8 cellular contexts compared by ENCODE assay signal in genomic region chrX:136525738-136526606, GRCh38. TPM values are rescaled to one million over a fixed set of nuclear protein-coding genes. Genes with fewer than 3 reads are reported as not detected.
DNase-seq lines count a peak whose midpoint lies in the region; ATAC-seq, FAIRE-seq and TF ChIP-seq lines count a peak whose summit lies in the region.

No MANE protein-coding gene starts in this region.

- FAIRE-seq in D721Med (lab: Jason Lieb, UNC), result no peak

- no peaks in the 10 kb centered on the region for H3K9me3 ChIP-seq in Peyer's patch

- no peak for TF ChIP-seq POLR2A in Peyer's patch (IDR thresholded peaks at IDR 0.05)

- H3K27ac ChIP-seq in Peyer's patch, result no peak overlapping the region

- no peaks in the 10 kb centered on the region for H3K36me3 ChIP-seq in Peyer's patch

- peak; percentile 67 for DNase-seq in GM03348 (ENCODE audit: low spot score)
- peak in 2 of 3 donors; percentile 17 to 48 for DNase-seq in Peyer's patch
- peak; percentile 12 for DNase-seq in foreskin melanocyte
- DNase-seq in retinal pigment epithelial cell (ENCODE audit: low read depth), result peak; percentile 72
- no peak for DNase-seq in D721Med (ENCODE audit: insufficient read length, low spot score)
- DNase-seq in activated T-cell treated with anti-CD3 and anti-CD28 coated beads, Interleukin-2, amount 50 U/mL, for 48 hours, result no peak
- no peak for DNase-seq in NCI-H128 (lab: John Stamatoyannopoulos, UW; ENCODE audit: unreplicated experiment)

- no peaks in the 10 kb centered on the region for H3K27me3 ChIP-seq in Peyer's patch

- H3K4me1 ChIP-seq in Peyer's patch, result no peaks in the 10 kb centered on the region

- H3K4me3 ChIP-seq in Peyer's patch, result no peak overlapping the region
- H3K4me3 ChIP-seq in retinal pigment epithelial cell (ENCODE audit: low read length), result no peak overlapping the region

- TF ChIP-seq CTCF in Peyer's patch (IDR thresholded peaks at IDR 0.05), result no peak
- no peak for TF ChIP-seq CTCF in retinal pigment epithelial cell (conservative IDR thresholded peaks at IDR 0.05; ENCODE audit: low read depth, low read length)
- TF ChIP-seq CTCF in D721Med (IDR thresholded peaks at IDR 0.05; ENCODE audit: insufficient read depth, missing control alignments), result no peak

- no peak for ATAC-seq in HG03159 (IDR thresholded peaks at IDR 0.05; ENCODE audit: unreplicated experiment)

RNA-seq across cellular contexts. Expression of gene VGLL1, which starts 6.0 kb away (rescaled TPM):
- not detected for total RNA-seq in Peyer's patch

RNA-seq across cellular contexts. Expression of gene HTATSF1, which starts 28.6 kb away (rescaled TPM):
- 10 to 100 TPM; 25.9 to 45.4 (median 27.9) TPM for total RNA-seq in Peyer's patch

RNA-seq across cellular contexts. Expression of gene BRS3, which starts 38.2 kb away (rescaled TPM):
- total RNA-seq in Peyer's patch, result not detected

Comparison
In these comparisons a context has a peak if more than half of its experiments do, and no peak if none do; other contexts are left out.
1. DNase-seq: peak in GM03348 (single experiment), Peyer's patch (2 of 3), foreskin melanocyte (single experiment) and retinal pigment epithelial cell (single experiment); none in D721Med (single experiment), activated T-cell treated with anti-CD3 and anti-CD28 coated beads, Interleukin-2, amount 50 U/mL, for 48 hours (0 of 2) and NCI-H128 (single experiment).